Comparison of ENCODE assay signal across 11 cellular contexts in the genomic region with DNA sequence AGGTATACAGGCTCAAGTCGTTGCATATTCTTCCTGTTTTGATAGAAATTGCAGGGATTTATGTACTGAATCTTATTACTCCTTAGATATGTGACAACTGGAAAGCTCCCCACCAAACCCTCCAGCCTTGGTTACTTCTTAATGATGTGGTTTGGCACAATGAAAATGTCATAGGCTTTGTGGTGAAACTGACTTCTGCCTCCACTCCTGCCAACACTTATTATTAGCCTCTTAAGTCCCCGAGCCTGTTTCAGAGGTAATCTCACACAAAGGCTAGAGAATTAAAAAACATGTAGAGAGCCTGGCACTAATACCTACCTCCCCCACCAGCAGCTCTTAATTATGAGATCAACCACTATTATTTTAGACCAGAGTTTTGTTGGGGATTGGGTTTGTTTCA. TPM values are rescaled to one million over a fixed set of nuclear protein-coding genes. Genes with fewer than 3 reads are reported as not detected.
DNase-seq lines count a peak whose midpoint lies in the region; ATAC-seq and TF ChIP-seq lines count a peak whose summit lies in the region.
"Had no signal": no experiment of that assay in that cellular context is flagged by ENCODE, and none has a peak within 500 bp of the region (broad histone marks: within the 10 kb centered on the region; RNA-seq: fewer than 3 reads in every experiment).

No MANE protein-coding gene starts in this region.

- no peaks in the 10 kb centered on the region for H3K27me3 ChIP-seq in BLaER1

- H3K4me3 Mint-ChIP-seq in WTC11, result no peak overlapping the region
- H3K4me3 Mint-ChIP-seq in immature natural killer cell, result no peak overlapping the region

- peaks cover 38% of the 10 kb centered on the region for H3K4me1 Mint-ChIP-seq in WTC11
- H3K4me1 Mint-ChIP-seq in immature natural killer cell, result peaks cover 55 to 85% of the 10 kb centered on the region in 2 donors

- TF ChIP-seq CTCF in HEK293 (tag by site-specific recombination; IDR thresholded peaks at IDR 0.05) (no peak), WTC11 (IDR thresholded peaks at IDR 0.05) (no peak)

- POLR2A ChIA-PET in HEK293 (lab: Yijun Ruan, JAX) (interaction anchor here (0.6 to 1.4 kb wide), 4 partner anchors 24 to 781 kb away, joined by 3 to 6 read pairs (median 3); a partner anchor contains a TSS), WTC11 (lab: Charles Lee) (no interaction called here)

- H3K27me3 Mint-ChIP-seq in WTC11 (ENCODE audit: low read depth) (no peaks in the 10 kb centered on the region), immature natural killer cell (ENCODE audit: low read depth in 3 of 3) (peaks cover 5 to 8% (median 8%) of the 10 kb centered on the region in 3 donors)

- H3K36me3 ChIP-seq in BLaER1 (peaks cover 63% of the 10 kb centered on the region), HEK293 (ENCODE audit: control insufficient read depth in 2 of 2, insufficient read depth in 1 of 2, low read length in 2 of 2) (peaks cover 31 to 60% of the 10 kb centered on the region in 2 experiments)

- no peak for DNase-seq in WTC11 (ENCODE audit: low spot score)
- no peak for DNase-seq in immature natural killer cell
- no peak for DNase-seq in NCI-H526 treated with DMSO at 0.1 percent for 48 hours (lab: John Stamatoyannopoulos, UW)
- DNase-seq: hypothalamus, NCI-H2029 treated with DMSO at 0.1 percent for 48 hours, Right ventricle myocardium superior had no signal

- ATAC-seq in WTC11 (no peak), GM18867 (IDR thresholded peaks at IDR 0.05; ENCODE audit: unreplicated experiment) (no peak), GM21619 (IDR thresholded peaks at IDR 0.05; ENCODE audit: unreplicated experiment) (no peak), GM21737 (IDR thresholded peaks at IDR 0.05; ENCODE audit: unreplicated experiment) (no peak)

- H3K36me3 Mint-ChIP-seq in WTC11 (peaks cover 30% of the 10 kb centered on the region), immature natural killer cell (peaks cover 7 to 27% (median 12%) of the 10 kb centered on the region in 3 donors)

- H3K4me2 ChIP-seq in BLaER1, result peak overlapping the region; percentile 85; the same call in 1 of the 2 replicates

- CTCF ChIA-PET in HEK293 (lab: Yijun Ruan, JAX), result interaction anchor here (0.6 to 1.8 kb wide), 4 partner anchors 22 to 236 kb away, joined by 3 to 6 read pairs (median 4); no protein-coding TSS in a partner anchor
- CTCF ChIA-PET in WTC11 (lab: Charles Lee), result interaction anchor here (1.7 kb wide), 1 partner anchor 203 kb away, joined by 7 read pairs; no protein-coding TSS in a partner anchor

- H3K9ac ChIP-seq in BLaER1, result no peak overlapping the region

- H3K27ac Mint-ChIP-seq in WTC11, result peak overlapping the region; percentile 55
- H3K27ac Mint-ChIP-seq in immature natural killer cell, result peak overlapping the region in 5 of 6 donors; percentile 25 to 94 (median 36)

- H3K27ac ChIP-seq in BLaER1 (no peak overlapping the region), HEK293 (ENCODE audit: extremely low read depth, low read depth, low read length) (no peak overlapping the region)

- H3K9me3 ChIP-seq in BLaER1 (no peaks in the 10 kb centered on the region), HEK293 (ENCODE audit: control insufficient read depth, insufficient read depth, low read depth, low read length) (no peaks in the 10 kb centered on the region)

- peaks cover 72% of the 10 kb centered on the region for H4K20me1 ChIP-seq in BLaER1

- no peak overlapping the region for H3K4me3 ChIP-seq in BLaER1
- no peak overlapping the region for H3K4me3 ChIP-seq in HEK293 (ENCODE audit: low read depth, low read length)

- no peaks in the 10 kb centered on the region for H3K9me3 Mint-ChIP-seq in WTC11
- H3K9me3 Mint-ChIP-seq in immature natural killer cell, result no peaks in the 10 kb centered on the region

- H3K4me1 ChIP-seq in BLaER1 (peaks cover 79% of the 10 kb centered on the region), HEK293 (ENCODE audit: control insufficient read depth, insufficient read depth, low read length) (peaks cover 10% of the 10 kb centered on the region; the same call in 1 of the 2 replicates)

TF ChIP-seq in HEK293, 187 proteins besides CTCF, POLR2A, EP300 and RAD21 (continues in another document):
- TF ChIP-seq SP7 (tag by site-specific recombination; IDR thresholded peaks at IDR 0.05) (peak; percentile 36; the same call in 1 of the 2 replicates), ZNF629 (tag by site-specific recombination; IDR thresholded peaks at IDR 0.05) (0 out of 2 replicates have a peak, but pooled peaks have one; percentile 12), MZF1 (tag by site-specific recombination; IDR thresholded peaks at IDR 0.05; ENCODE audit: borderline replicate concordance) (0 out of 2 replicates have a peak, but pooled peaks have one; percentile 47), ZNF354C (tag by site-specific recombination; IDR thresholded peaks at IDR 0.05; ENCODE audit: borderline replicate concordance, low read depth) (no peak), ZNF623 (tag by site-specific recombination; IDR thresholded peaks at IDR 0.05) (no peak), OVOL3 (tag by site-specific recombination; IDR thresholded peaks at IDR 0.05) (no peak), ZNF596 (tag by site-specific recombination; IDR thresholded peaks at IDR 0.05) (no peak), ZBTB7A (tag by site-specific recombination; IDR thresholded peaks at IDR 0.05; ENCODE audit: low read depth) (no peak)
- TF ChIP-seq, protein P1, sequence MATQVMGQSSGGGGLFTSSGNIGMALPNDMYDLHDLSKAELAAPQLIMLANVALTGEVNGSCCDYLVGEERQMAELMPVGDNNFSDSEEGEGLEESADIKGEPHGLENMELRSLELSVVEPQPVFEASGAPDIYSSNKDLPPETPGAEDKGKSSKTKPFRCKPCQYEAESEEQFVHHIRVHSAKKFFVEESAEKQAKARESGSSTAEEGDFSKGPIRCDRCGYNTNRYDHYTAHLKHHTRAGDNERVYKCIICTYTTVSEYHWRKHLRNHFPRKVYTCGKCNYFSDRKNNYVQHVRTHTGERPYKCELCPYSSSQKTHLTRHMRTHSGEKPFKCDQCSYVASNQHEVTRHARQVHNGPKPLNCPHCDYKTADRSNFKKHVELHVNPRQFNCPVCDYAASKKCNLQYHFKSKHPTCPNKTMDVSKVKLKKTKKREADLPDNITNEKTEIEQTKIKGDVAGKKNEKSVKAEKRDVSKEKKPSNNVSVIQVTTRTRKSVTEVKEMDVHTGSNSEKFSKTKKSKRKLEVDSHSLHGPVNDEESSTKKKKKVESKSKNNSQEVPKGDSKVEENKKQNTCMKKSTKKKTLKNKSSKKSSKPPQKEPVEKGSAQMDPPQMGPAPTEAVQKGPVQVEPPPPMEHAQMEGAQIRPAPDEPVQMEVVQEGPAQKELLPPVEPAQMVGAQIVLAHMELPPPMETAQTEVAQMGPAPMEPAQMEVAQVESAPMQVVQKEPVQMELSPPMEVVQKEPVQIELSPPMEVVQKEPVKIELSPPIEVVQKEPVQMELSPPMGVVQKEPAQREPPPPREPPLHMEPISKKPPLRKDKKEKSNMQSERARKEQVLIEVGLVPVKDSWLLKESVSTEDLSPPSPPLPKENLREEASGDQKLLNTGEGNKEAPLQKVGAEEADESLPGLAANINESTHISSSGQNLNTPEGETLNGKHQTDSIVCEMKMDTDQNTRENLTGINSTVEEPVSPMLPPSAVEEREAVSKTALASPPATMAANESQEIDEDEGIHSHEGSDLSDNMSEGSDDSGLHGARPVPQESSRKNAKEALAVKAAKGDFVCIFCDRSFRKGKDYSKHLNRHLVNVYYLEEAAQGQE (tag by site-specific recombination; IDR thresholded peaks at IDR 0.05), result 0 out of 2 replicates have a peak, but pooled peaks have one; percentile 8

TF ChIP-seq in WTC11, 78 proteins besides CTCF, POLR2A, EP300 and RAD21:
- TF ChIP-seq ZNF416 (CRISPR knock-in tag; IDR thresholded peaks at IDR 0.05), result no peak
- no peak for TF ChIP-seq NFATC4 (CRISPR knock-in tag; IDR thresholded peaks at IDR 0.05)
- TF ChIP-seq, protein P2, sequence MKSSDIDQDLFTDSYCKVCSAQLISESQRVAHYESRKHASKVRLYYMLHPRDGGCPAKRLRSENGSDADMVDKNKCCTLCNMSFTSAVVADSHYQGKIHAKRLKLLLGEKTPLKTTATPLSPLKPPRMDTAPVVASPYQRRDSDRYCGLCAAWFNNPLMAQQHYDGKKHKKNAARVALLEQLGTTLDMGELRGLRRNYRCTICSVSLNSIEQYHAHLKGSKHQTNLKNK (CRISPR knock-in tag; IDR thresholded peaks at IDR 0.05), result 0 out of 2 replicates have a peak, but pooled peaks have one; percentile 6
- TF ChIP-seq ZNF317 (CRISPR knock-in tag; IDR thresholded peaks at IDR 0.05; ENCODE audit: borderline replicate concordance, low read depth), result no peak
- TF ChIP-seq NR2C2 (CRISPR knock-in tag; IDR thresholded peaks at IDR 0.05), result no peak
- TF ChIP-seq ZBTB21 (CRISPR knock-in tag; IDR thresholded peaks at IDR 0.05; ENCODE audit: borderline replicate concordance), result no peak
- peak; percentile 65; the same call in 1 of the 2 replicates for TF ChIP-seq PRRX2 (CRISPR knock-in tag; IDR thresholded peaks at IDR 0.05)
- no peak for TF ChIP-seq ELF4 (CRISPR knock-in tag; IDR thresholded peaks at IDR 0.05; ENCODE audit: low read depth)
- TF ChIP-seq, protein P3, sequence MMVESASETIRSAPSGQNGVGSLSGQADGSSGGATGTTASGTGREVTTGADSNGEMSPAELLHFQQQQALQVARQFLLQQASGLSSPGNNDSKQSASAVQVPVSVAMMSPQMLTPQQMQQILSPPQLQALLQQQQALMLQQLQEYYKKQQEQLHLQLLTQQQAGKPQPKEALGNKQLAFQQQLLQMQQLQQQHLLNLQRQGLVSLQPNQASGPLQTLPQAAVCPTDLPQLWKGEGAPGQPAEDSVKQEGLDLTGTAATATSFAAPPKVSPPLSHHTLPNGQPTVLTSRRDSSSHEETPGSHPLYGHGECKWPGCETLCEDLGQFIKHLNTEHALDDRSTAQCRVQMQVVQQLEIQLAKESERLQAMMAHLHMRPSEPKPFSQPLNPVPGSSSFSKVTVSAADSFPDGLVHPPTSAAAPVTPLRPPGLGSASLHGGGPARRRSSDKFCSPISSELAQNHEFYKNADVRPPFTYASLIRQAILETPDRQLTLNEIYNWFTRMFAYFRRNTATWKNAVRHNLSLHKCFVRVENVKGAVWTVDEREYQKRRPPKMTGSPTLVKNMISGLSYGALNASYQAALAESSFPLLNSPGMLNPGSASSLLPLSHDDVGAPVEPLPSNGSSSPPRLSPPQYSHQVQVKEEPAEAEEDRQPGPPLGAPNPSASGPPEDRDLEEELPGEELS (CRISPR knock-in tag; IDR thresholded peaks at IDR 0.05), result no peak
- TF ChIP-seq NR3C1 (CRISPR knock-in tag; conservative IDR thresholded peaks at IDR 0.05; ENCODE audit: low read depth), result no peak

RNA-seq across cellular contexts. Expression of a gene that starts 4.2 kb away (rescaled TPM):
- 33.1 to 37.6 TPM (median 36.4 TPM) in 3 replicates for total RNA-seq in WTC11 (2021)
- 10 to 100 TPM; 41.5 to 57.4 (median 43.8) TPM for polyA plus RNA-seq in immature natural killer cell

RNA-seq across cellular contexts. Expression of a gene that starts 24.7 kb away (rescaled TPM):
- total RNA-seq in WTC11 (2021), result 477 to 536 TPM (median 477 TPM) in 3 replicates
- polyA plus RNA-seq in immature natural killer cell, result 100 to 1,000 TPM; 110 to 398 (median 137) TPM
